In the genomic region with DNA sequence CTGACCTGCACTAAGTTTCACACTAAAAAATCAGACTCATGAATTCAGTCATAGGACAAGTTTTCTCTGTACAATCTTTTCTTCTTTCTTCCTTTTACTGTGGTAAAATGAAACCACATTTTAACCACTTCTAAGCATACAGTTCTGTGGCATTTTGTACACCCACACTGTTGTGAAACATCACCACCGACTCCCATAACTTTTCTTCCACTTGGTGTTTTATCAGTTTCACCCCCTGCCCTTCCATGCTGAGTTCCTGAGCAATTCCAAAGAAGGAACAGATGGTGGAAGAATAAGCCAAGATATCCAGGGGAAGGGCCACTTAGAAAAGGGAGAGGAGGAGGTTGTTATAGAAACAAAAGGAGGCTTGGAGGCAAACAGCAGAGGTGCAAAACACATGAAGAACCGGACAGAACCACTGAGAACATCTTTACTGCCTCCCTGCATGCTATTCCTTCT, we compare ENCODE assay signal across 8 cellular contexts. TPM values are rescaled to one million over a fixed set of nuclear protein-coding genes. Genes with fewer than 3 reads are reported as not detected.
DNase-seq lines count a peak whose midpoint lies in the region; ATAC-seq and TF ChIP-seq lines count a peak whose summit lies in the region.

No MANE protein-coding gene starts in this region.

- peaks cover 12% of the 10 kb centered on the region for H3K27me3 Mint-ChIP-seq in CD4-positive, alpha-beta T cell
- H3K27me3 Mint-ChIP-seq in activated naive CD8-positive, alpha-beta T cell treated with anti-CD3 and anti-CD28 coated beads for 36 hours, result peaks cover 13% of the 10 kb centered on the region
- no peaks in the 10 kb centered on the region for H3K27me3 Mint-ChIP-seq in stimulated activated naive CD8-positive, alpha-beta T cell treated with anti-CD3 and anti-CD28 coated beads, Interleukin-15, Interleukin-2, amounts not matched to agents 100 ng/mL and 50 ng/mL, for 24 hours

- H3K36me3 Mint-ChIP-seq in CD4-positive, alpha-beta T cell (ENCODE audit: low read depth), result peaks cover 82% of the 10 kb centered on the region
- H3K36me3 Mint-ChIP-seq in activated naive CD8-positive, alpha-beta T cell treated with anti-CD3 and anti-CD28 coated beads for 36 hours, result peaks cover 57% of the 10 kb centered on the region
- peaks cover 70% of the 10 kb centered on the region for H3K36me3 Mint-ChIP-seq in stimulated activated naive CD8-positive, alpha-beta T cell treated with anti-CD3 and anti-CD28 coated beads, Interleukin-15, Interleukin-2, amounts not matched to agents 100 ng/mL and 50 ng/mL, for 24 hours (ENCODE audit: low read depth)

- intact Hi-C loops in CD4-positive, alpha-beta T cell (cut with DNase I, micrococcal nuclease), result no loop called here

- H3K9me3 ChIP-seq in CD4-positive, alpha-beta T cell (ENCODE audit: control insufficient read depth, low read length), result no peaks in the 10 kb centered on the region

- no peaks in the 10 kb centered on the region for H3K9me3 Mint-ChIP-seq in CD4-positive, alpha-beta T cell
- H3K9me3 Mint-ChIP-seq in activated naive CD8-positive, alpha-beta T cell treated with anti-CD3 and anti-CD28 coated beads for 36 hours, result no peaks in the 10 kb centered on the region
- H3K9me3 Mint-ChIP-seq in stimulated activated naive CD8-positive, alpha-beta T cell treated with anti-CD3 and anti-CD28 coated beads, Interleukin-15, Interleukin-2, amounts not matched to agents 100 ng/mL and 50 ng/mL, for 24 hours, result no peaks in the 10 kb centered on the region

- ATAC-seq in CD4-positive, alpha-beta T cell (ENCODE audit: poor library complexity), result peak; percentile 88
- ATAC-seq in GM19035 (IDR thresholded peaks at IDR 0.05; ENCODE audit: unreplicated experiment) (peak; percentile 93), HG03135 (IDR thresholded peaks at IDR 0.05; ENCODE audit: unreplicated experiment) (peak; percentile 93)

- no peak overlapping the region for H3K27ac ChIP-seq in CD4-positive, alpha-beta T cell (ENCODE audit: low read depth, low read length)

- CTCF ChIA-PET in CD4-positive, alpha-beta T cell (lab: Charles Lee), result interaction anchor here (1.9 kb wide), 1 partner anchor 18 kb away, joined by 6 read pairs; no protein-coding TSS in a partner anchor

- DNase-seq in CD4-positive, alpha-beta T cell, result no peak
- no peak for DNase-seq in activated naive CD8-positive, alpha-beta T cell treated with anti-CD3 and anti-CD28 coated beads for 36 hours
- DNase-seq in AG08396 (ENCODE audit: low spot score) (no peak), D341Med (ENCODE audit: low spot score) (no peak)
- DNase-seq in activated CD4-positive, CD25-positive, alpha-beta regulatory T cell treated with anti-CD3 and anti-CD28 coated beads, Interleukin-2, amount 50 U/mL, for 72 hours, result no peak

- H3K4me3 Mint-ChIP-seq in CD4-positive, alpha-beta T cell, result peak overlapping the region; percentile 49
- H3K4me3 Mint-ChIP-seq in activated naive CD8-positive, alpha-beta T cell treated with anti-CD3 and anti-CD28 coated beads for 36 hours, result peak overlapping the region; percentile 27
- peak overlapping the region; percentile 53 for H3K4me3 Mint-ChIP-seq in stimulated activated naive CD8-positive, alpha-beta T cell treated with anti-CD3 and anti-CD28 coated beads, Interleukin-15, Interleukin-2, amounts not matched to agents 100 ng/mL and 50 ng/mL, for 24 hours

- TF ChIP-seq CTCF in CD4-positive, alpha-beta T cell (IDR thresholded peaks at IDR 0.05), result no peak

- H3K27ac Mint-ChIP-seq in CD4-positive, alpha-beta T cell, result peak overlapping the region; percentile 60
- H3K27ac Mint-ChIP-seq in activated naive CD8-positive, alpha-beta T cell treated with anti-CD3 and anti-CD28 coated beads for 36 hours, result peak overlapping the region; percentile 72
- H3K27ac Mint-ChIP-seq in stimulated activated naive CD8-positive, alpha-beta T cell treated with anti-CD3 and anti-CD28 coated beads, Interleukin-15, Interleukin-2, amounts not matched to agents 100 ng/mL and 50 ng/mL, for 24 hours, result peak overlapping the region; percentile 74

- POLR2A ChIA-PET in CD4-positive, alpha-beta T cell (lab: Charles Lee), result no interaction called here

- peaks cover 31% of the 10 kb centered on the region for H3K4me1 Mint-ChIP-seq in CD4-positive, alpha-beta T cell (ENCODE audit: low read depth)
- peaks cover 16% of the 10 kb centered on the region for H3K4me1 Mint-ChIP-seq in activated naive CD8-positive, alpha-beta T cell treated with anti-CD3 and anti-CD28 coated beads for 36 hours
- peaks cover 20% of the 10 kb centered on the region for H3K4me1 Mint-ChIP-seq in stimulated activated naive CD8-positive, alpha-beta T cell treated with anti-CD3 and anti-CD28 coated beads, Interleukin-15, Interleukin-2, amounts not matched to agents 100 ng/mL and 50 ng/mL, for 24 hours (ENCODE audit: low read depth)

- no peaks in the 10 kb centered on the region for H3K27me3 ChIP-seq in CD4-positive, alpha-beta T cell (ENCODE audit: control insufficient read depth, insufficient read depth, low read length)

RNA-seq across cellular contexts. Expression of a gene that starts 22.6 kb away (rescaled TPM):
- 1 to 10 TPM; 4.1 TPM for total RNA-seq in CD4-positive, alpha-beta T cell
- 1 to 10 TPM; 7.6 to 7.8 TPM for total RNA-seq in activated naive CD8-positive, alpha-beta T cell treated with anti-CD3 and anti-CD28 coated beads for 36 hours

RNA-seq across cellular contexts. Expression of a gene that starts 38.2 kb away (rescaled TPM):
- total RNA-seq in CD4-positive, alpha-beta T cell, result 10 to 100 TPM; 24.5 to 26.6 TPM
- total RNA-seq in activated naive CD8-positive, alpha-beta T cell treated with anti-CD3 and anti-CD28 coated beads for 36 hours, result 10 to 100 TPM; 49.2 to 49.3 TPM

RNA-seq across cellular contexts. Expression of a gene that starts 43.8 kb away (rescaled TPM):
- total RNA-seq in CD4-positive, alpha-beta T cell, result 1 to 10 TPM; 7.9 to 9.1 TPM
- total RNA-seq in activated naive CD8-positive, alpha-beta T cell treated with anti-CD3 and anti-CD28 coated beads for 36 hours, result 10 to 100 TPM; 12.4 to 14.3 TPM
